9 cellular contexts compared by ENCODE assay signal in genomic region chr7:2109936-2110585, GRCh38.
A peak's percentile ranks its signal among the peaks of the same experiment; 100 is the strongest.
DNase-seq lines count a peak whose midpoint lies in the region.
"Had no signal": no experiment of that assay in that cellular context is flagged by ENCODE, and none has a peak within 500 bp of the region (broad histone marks: within the 10 kb centered on the region; RNA-seq: fewer than 3 reads in every experiment).

No MANE protein-coding gene starts in this region.

- peaks cover 49% of the 10 kb centered on the region for H3K4me1 Mint-ChIP-seq in stimulated activated naive CD8-positive, alpha-beta T cell treated with anti-CD3 and anti-CD28 coated beads, Interleukin-15, Interleukin-2, amounts not matched to agents 100 ng/mL and 50 ng/mL, for 24 hours (ENCODE audit: low read depth)
- peaks cover 38 to 45% of the 10 kb centered on the region in 2 donors for H3K4me1 Mint-ChIP-seq in immature natural killer cell

- peaks cover 20% of the 10 kb centered on the region for H3K36me3 Mint-ChIP-seq in stimulated activated naive CD8-positive, alpha-beta T cell treated with anti-CD3 and anti-CD28 coated beads, Interleukin-15, Interleukin-2, amounts not matched to agents 100 ng/mL and 50 ng/mL, for 24 hours (ENCODE audit: low read depth)
- peaks cover 12 to 23% (median 15%) of the 10 kb centered on the region in 3 donors for H3K36me3 Mint-ChIP-seq in immature natural killer cell

- peak overlapping the region; percentile 88 for H3K27ac Mint-ChIP-seq in stimulated activated naive CD8-positive, alpha-beta T cell treated with anti-CD3 and anti-CD28 coated beads, Interleukin-15, Interleukin-2, amounts not matched to agents 100 ng/mL and 50 ng/mL, for 24 hours
- no peak overlapping the region for H3K27ac Mint-ChIP-seq in immature natural killer cell
- H3K27ac Mint-ChIP-seq: CD4-positive, alpha-beta T cell had no signal

- H3K9me3 Mint-ChIP-seq in stimulated activated naive CD8-positive, alpha-beta T cell treated with anti-CD3 and anti-CD28 coated beads, Interleukin-15, Interleukin-2, amounts not matched to agents 100 ng/mL and 50 ng/mL, for 24 hours, result no peaks in the 10 kb centered on the region
- no peaks in the 10 kb centered on the region for H3K9me3 Mint-ChIP-seq in immature natural killer cell
- H3K9me3 Mint-ChIP-seq: CD4-positive, alpha-beta T cell had no signal

- no peaks in the 10 kb centered on the region for H3K27me3 Mint-ChIP-seq in stimulated activated naive CD8-positive, alpha-beta T cell treated with anti-CD3 and anti-CD28 coated beads, Interleukin-15, Interleukin-2, amounts not matched to agents 100 ng/mL and 50 ng/mL, for 24 hours
- peaks cover 2 to 10% (median 7%) of the 10 kb centered on the region in 3 donors for H3K27me3 Mint-ChIP-seq in immature natural killer cell (ENCODE audit: low read depth in 3 of 3)
- H3K27me3 Mint-ChIP-seq: CD4-positive, alpha-beta T cell had no signal

- peak overlapping the region; percentile 65 for H3K4me3 Mint-ChIP-seq in stimulated activated naive CD8-positive, alpha-beta T cell treated with anti-CD3 and anti-CD28 coated beads, Interleukin-15, Interleukin-2, amounts not matched to agents 100 ng/mL and 50 ng/mL, for 24 hours
- H3K4me3 Mint-ChIP-seq in immature natural killer cell, result no peak overlapping the region
- H3K4me3 Mint-ChIP-seq: CD4-positive, alpha-beta T cell had no signal

- DNase-seq in SIG-M5 treated with dmso at 0.1 percent for 504 hours (lab: John Stamatoyannopoulos, UW; ENCODE audit: unreplicated experiment), result peak; percentile 70
- DNase-seq in SIG-M5 (lab: John Stamatoyannopoulos, UW), result no peak
- DNase-seq in RKO (ENCODE audit: low spot score), result peak; percentile 98
- DNase-seq in amniotic epithelial cell (ENCODE audit: low read depth), result peak; percentile 88
- DNase-seq in lung microvascular endothelial cell (ENCODE audit: low read depth in 2 of 2), result peak; percentile 54 to 94
- DNase-seq in NCI-H128 (lab: John Stamatoyannopoulos, UW; ENCODE audit: unreplicated experiment), result no peak
- DNase-seq in immature natural killer cell, result no peak

Comparison
In these comparisons a context has a peak if more than half of its experiments do, and no peak if none do; other contexts are left out.
1. DNase-seq: peak in SIG-M5 treated with dmso at 0.1 percent for 504 hours (single experiment), RKO (single experiment), amniotic epithelial cell (single experiment) and lung microvascular endothelial cell (2 of 2); none in SIG-M5 (single experiment), NCI-H128 (single experiment) and immature natural killer cell (0 of 3).